1 cellular context compared by ENCODE assay signal in the genomic region with DNA sequence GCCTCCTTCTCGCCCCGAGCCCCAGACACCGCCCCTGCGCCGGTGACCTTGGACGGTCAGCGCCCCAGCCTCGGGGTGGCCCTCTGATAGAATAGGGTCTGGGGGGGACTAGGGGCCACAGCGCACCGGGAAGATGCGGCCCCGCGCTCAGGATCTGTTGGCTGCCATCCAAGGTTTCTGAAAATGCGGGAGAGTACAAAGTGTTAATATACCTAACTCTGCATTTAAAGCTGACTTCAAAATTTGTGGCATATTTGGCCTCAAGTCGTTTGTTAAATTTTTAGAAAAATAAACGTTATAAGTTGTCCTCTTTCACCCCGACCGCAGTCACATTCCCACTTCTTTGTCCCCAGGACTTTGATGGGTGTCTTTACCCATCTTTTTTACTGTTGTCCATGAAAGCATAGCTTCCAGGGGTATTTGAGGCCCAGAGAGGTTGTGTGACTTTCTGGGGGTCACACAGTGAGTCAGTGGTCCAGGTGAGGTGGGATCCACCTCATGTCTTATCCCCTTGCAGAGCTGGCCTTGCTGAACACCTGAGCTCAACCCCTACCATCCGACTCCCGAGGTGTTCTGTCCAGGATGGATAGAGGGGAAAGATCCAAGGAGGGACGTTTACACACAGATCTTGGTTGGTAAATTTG.
TF ChIP-seq lines count a peak whose summit lies in the region.

No MANE protein-coding gene starts in this region.

TF ChIP-seq in HCT116, 20 proteins besides CTCF, POLR2A, EP300 and RAD21 (continued from another document):
- TF ChIP-seq, protein P1, sequence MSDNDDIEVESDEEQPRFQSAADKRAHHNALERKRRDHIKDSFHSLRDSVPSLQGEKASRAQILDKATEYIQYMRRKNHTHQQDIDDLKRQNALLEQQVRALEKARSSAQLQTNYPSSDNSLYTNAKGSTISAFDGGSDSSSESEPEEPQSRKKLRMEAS (IDR thresholded peaks at IDR 0.05): no peak
- no peak for TF ChIP-seq SIN3A (IDR thresholded peaks at IDR 0.05; ENCODE audit: low read depth)
- no peak for TF ChIP-seq ELF1 (IDR thresholded peaks at IDR 0.05; ENCODE audit: borderline replicate concordance, low read depth)
